ENCODE assay signal across 16 cellular contexts in the genomic region with DNA sequence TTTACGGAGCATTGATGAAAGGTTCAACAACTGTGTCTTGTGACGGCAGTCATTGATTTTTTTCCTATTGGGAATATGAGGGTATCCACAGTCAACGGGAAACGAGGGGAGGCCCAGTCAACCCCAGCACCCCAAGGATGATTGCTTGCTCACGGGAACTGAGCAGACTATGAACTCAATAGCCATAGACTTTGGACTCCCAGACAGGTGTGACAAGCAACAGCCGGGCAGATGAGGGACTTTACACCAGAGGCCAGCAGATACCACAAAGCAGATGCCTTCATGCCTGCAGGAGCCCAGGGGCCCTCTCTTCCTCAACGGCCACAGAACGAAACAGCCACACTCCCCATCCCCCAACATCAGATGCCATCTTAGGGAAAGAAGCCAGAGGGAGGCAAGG.
A peak's percentile ranks its signal among the peaks of the same experiment; 100 is the strongest.
DNase-seq lines count a peak whose midpoint lies in the region; ATAC-seq, FAIRE-seq and TF ChIP-seq lines count a peak whose summit lies in the region.
"Had no signal": no experiment of that assay in that cellular context is flagged by ENCODE, and none has a peak within 500 bp of the region (broad histone marks: within the 10 kb centered on the region; RNA-seq: fewer than 3 reads in every experiment).

No MANE protein-coding gene starts in this region.

- H4K20me1 ChIP-seq in BLaER1 (no peaks in the 10 kb centered on the region), PC-3 (ENCODE audit: low read length) (no peaks in the 10 kb centered on the region), keratinocyte (ENCODE audit: control insufficient read depth, extremely low read depth, insufficient read depth, low read length) (no peaks in the 10 kb centered on the region)

- H2AFZ ChIP-seq in PC-3 (ENCODE audit: low read length), result no peak overlapping the region
- H2AFZ ChIP-seq in keratinocyte (ENCODE audit: control insufficient read depth, low read length), result no peak overlapping the region

- H3K27ac ChIP-seq in BLaER1 (no peak overlapping the region), PC-3 (ENCODE audit: low read length) (peak overlapping the region; percentile 96), keratinocyte (ENCODE audit: control insufficient read depth, insufficient read depth, low read length) (peak overlapping the region; percentile 72)
- H3K27ac ChIP-seq: esophagus muscularis mucosa, KMS-11 had no signal

- H3K9me2 ChIP-seq in PC-3 (replicated peaks; ENCODE audit: low read length), result no peaks in the 10 kb centered on the region

- BruUV-seq in PC-3 (replicated peaks; lab: Mats Ljungman, UMichigan), result no TSS peak

- H3K4me3 ChIP-seq in BLaER1 (no peak overlapping the region), PC-3 (ENCODE audit: low read length) (no peak overlapping the region), keratinocyte (ENCODE audit: control insufficient read depth in 2 of 3, extremely low read depth in 1 of 3, insufficient read depth in 2 of 3, low read depth in 1 of 3, low read length in 3 of 3) (no peak overlapping the region)
- H3K4me3 ChIP-seq: esophagus muscularis mucosa, heart right ventricle had no signal

- no peaks in the 10 kb centered on the region for H3F3A ChIP-seq in PC-3 (ENCODE audit: low read length, unreplicated experiment)

- H3K4me1 ChIP-seq in BLaER1 (peaks cover 13% of the 10 kb centered on the region), PC-3 (ENCODE audit: insufficient read depth, low read length) (peaks cover 12% of the 10 kb centered on the region), keratinocyte (ENCODE audit: control insufficient read depth, extremely low read depth, insufficient read depth, low read length) (peaks cover 10% of the 10 kb centered on the region)
- H3K4me1 ChIP-seq: esophagus muscularis mucosa had no signal

- H3K36me3 ChIP-seq in BLaER1 (no peaks in the 10 kb centered on the region), PC-3 (ENCODE audit: low read depth, low read length) (no peaks in the 10 kb centered on the region), keratinocyte (ENCODE audit: control insufficient read depth in 2 of 2, extremely low read depth in 1 of 2, insufficient read depth in 2 of 2, low read length in 2 of 2) (no peaks in the 10 kb centered on the region)
- H3K36me3 ChIP-seq: esophagus muscularis mucosa, heart right ventricle had no signal

- dilution Hi-C loops in keratinocyte (cut with MboI; ENCODE audit: extremely low pct_ligation_motif_present, low sequenced_read_pairs), result no loop called here

- no peaks in the 10 kb centered on the region for H3K9me1 ChIP-seq in keratinocyte (ENCODE audit: control insufficient read depth, extremely low read depth, insufficient read depth, low read length)

- peak; percentile 38 for DNase-seq in GM13977 (ENCODE audit: low spot score)
- DNase-seq in PC-3, result no peak
- no peak for DNase-seq in keratinocyte (ENCODE audit: low read depth, low spot score)
- DNase-seq in T-helper 9 cell, result no peak
- no peak for DNase-seq in NK-92 (lab: John Stamatoyannopoulos, UW; ENCODE audit: unreplicated experiment)
- DNase-seq in NOMO-1 (lab: John Stamatoyannopoulos, UW; ENCODE audit: unreplicated experiment in 2 of 2), result no peak
- no peak for DNase-seq in 8988T
- DNase-seq: activated CD4-positive, alpha-beta T cell treated with anti-CD3 and anti-CD28 coated beads for 1 hour; activated CD8-positive, alpha-beta memory T cell treated with anti-CD3 and anti-CD28 coated beads, Interleukin-2, amount 50 U/mL, for 4 hours; activated naive CD4-positive, alpha-beta T cell treated with anti-CD3 and anti-CD28 coated beads, Interleukin-2, amount 50 U/mL, for 16 hours; kidney; NCI-H1417 treated with DMSO at 0.1 percent for 48 hours had no signal

- POLR2A ChIA-PET in PC-3 (lab: Charles Lee; ENCODE audit: unreplicated experiment), result no interaction called here

- intact Hi-C loops in PC-3 (cut with micrococcal nuclease), result no loop called here

- FAIRE-seq in keratinocyte (lab: Jason Lieb, UNC), result no peak
- FAIRE-seq: kidney had no signal

- H3K79me2 ChIP-seq in PC-3 (ENCODE audit: low read length) (no peaks in the 10 kb centered on the region), keratinocyte (ENCODE audit: control insufficient read depth, insufficient read depth, low read length) (no peaks in the 10 kb centered on the region)

- CTCF ChIA-PET in PC-3 (lab: Charles Lee), result no interaction called here

- H3K4me2 ChIP-seq in BLaER1, result peak overlapping the region; percentile 50
- H3K4me2 ChIP-seq in PC-3 (ENCODE audit: low read length), result peak overlapping the region; percentile 51
- peak overlapping the region; percentile 48 for H3K4me2 ChIP-seq in keratinocyte (ENCODE audit: control insufficient read depth, extremely low read depth, insufficient read depth, low read depth, low read length)
- H3K4me2 ChIP-seq: KMS-11 had no signal

- in situ Hi-C loops in GM13977 (cut with MboI; ENCODE audit: low pct_unique_long_range_greater_than_20kb, low sequenced_read_pairs, unreplicated experiment), result no loop called here

- H3K27me3 ChIP-seq in BLaER1 (no peaks in the 10 kb centered on the region), PC-3 (ENCODE audit: low read length) (no peaks in the 10 kb centered on the region), keratinocyte (ENCODE audit: control insufficient read depth, extremely low read depth, insufficient read depth, low read length) (no peaks in the 10 kb centered on the region)
- H3K27me3 ChIP-seq: esophagus muscularis mucosa had no signal

- H3K9me3 ChIP-seq in BLaER1 (peaks cover 10% of the 10 kb centered on the region), PC-3 (ENCODE audit: low read length) (no peaks in the 10 kb centered on the region), keratinocyte (ENCODE audit: control insufficient read depth, low read depth, low read length) (no peaks in the 10 kb centered on the region)
- H3K9me3 ChIP-seq: esophagus muscularis mucosa, heart right ventricle had no signal

- TF ChIP-seq CTCF in GM13977 (IDR thresholded peaks at IDR 0.05; ENCODE audit: extremely low read depth, insufficient read depth, missing control alignments) (no peak), PC-3 (conservative IDR thresholded peaks at IDR 0.05; ENCODE audit: low read depth, low read length) (no peak), keratinocyte (optimal IDR thresholded peaks at IDR 0.05 in 1 of 3, IDR thresholded peaks at IDR 0.05 in 1 of 3, conservative IDR thresholded peaks at IDR 0.05 in 1 of 3; ENCODE audit: extremely low read depth in 1 of 3, insufficient read depth in 2 of 3, low read length in 3 of 3) (no peak)

- ATAC-seq in PC-3, result no peak

- H3K9ac ChIP-seq in BLaER1, result no peak overlapping the region
- H3K9ac ChIP-seq in PC-3 (ENCODE audit: low read length), result peak overlapping the region; percentile 82
- H3K9ac ChIP-seq in keratinocyte (ENCODE audit: control insufficient read depth, extremely low read depth, insufficient read depth, low read length), result no peak overlapping the region
- H3K9ac ChIP-seq: KMS-11 had no signal
